26 cellular contexts compared by ENCODE assay signal in genomic region chr6:142617158-142617557, GRCh38.
"Had no signal": no experiment of that assay in that cellular context is flagged by ENCODE, and none has a peak within 500 bp of the region (broad histone marks: within the 10 kb centered on the region; RNA-seq: fewer than 3 reads in every experiment).

No MANE protein-coding gene starts in this region.

- H3K27me3 Mint-ChIP-seq: naive thymus-derived CD4-positive, alpha-beta T cell had no signal

- H3K27ac Mint-ChIP-seq: immature natural killer cell; naive thymus-derived CD4-positive, alpha-beta T cell; nephron had no signal

- H3K27ac ChIP-seq: dorsolateral prefrontal cortex, esophagus squamous epithelium, prostate gland, right atrium auricular region, stomach, thyroid gland, vagina had no signal

- H3K4me1 Mint-ChIP-seq: immature natural killer cell, nephron had no signal

- H3K4me3 Mint-ChIP-seq: immature natural killer cell; naive thymus-derived CD4-positive, alpha-beta T cell; nephron had no signal

- H3K36me3 Mint-ChIP-seq: immature natural killer cell; naive thymus-derived CD4-positive, alpha-beta T cell had no signal

- DNase-seq: cortex of kidney; dorsolateral prefrontal cortex; effector CD4-positive, alpha-beta T cell; erythroblast; esophagus squamous epithelium; hypothalamus; immature natural killer cell; islet precursor cell; mesenchymal stem cell; midbrain; naive thymus-derived CD4-positive, alpha-beta T cell; nucleus accumbens; stimulated activated CD4-positive, alpha-beta T cell treated with anti-CD3 and anti-CD28 coated beads, Interleukin-12 subunit alpha, Interleukin-12 subunit beta, amount 100 ng/mL, for 4 hours; stimulated activated CD4-positive, alpha-beta T cell treated with anti-CD3 and anti-CD28 coated beads, Interleukin-1b, Interleukin-23, amount 100 ng/mL, for 48 hours; stimulated activated CD4-positive, alpha-beta T cell treated with anti-CD3 and anti-CD28 coated beads, Interleukin-4, amount 100 ng/mL, for 1 hour; stimulated activated CD8-positive, alpha-beta memory T cell treated with anti-CD3 and anti-CD28 coated beads, Interleukin-4, amount 100 ng/mL, for 48 hours; stimulated activated naive CD4-positive, alpha-beta T cell; stomach; thyroid gland; trophoblast cell had no signal

- H3K9me3 ChIP-seq: esophagus squamous epithelium, prostate gland, thyroid gland, vagina had no signal

- H3K4me1 ChIP-seq: esophagus squamous epithelium, prostate gland, right atrium auricular region, thyroid gland, vagina had no signal

- ATAC-seq: naive thymus-derived CD4-positive, alpha-beta T cell; sciatic nerve had no signal

- H3K4me2 ChIP-seq: smooth muscle cell had no signal

- H3K9me3 Mint-ChIP-seq: nephron had no signal

- H3K27me3 ChIP-seq: esophagus squamous epithelium, right atrium auricular region, stomach, thyroid gland, vagina had no signal
